11 cellular contexts compared by ENCODE assay signal in genomic region chr3:72492240-72492639, GRCh38. TPM values are rescaled to one million over a fixed set of nuclear protein-coding genes. Genes with fewer than 3 reads are reported as not detected.
DNase-seq lines count a peak whose midpoint lies in the region; ATAC-seq and TF ChIP-seq lines count a peak whose summit lies in the region.
"Had no signal": no experiment of that assay in that cellular context is flagged by ENCODE, and none has a peak within 500 bp of the region (broad histone marks: within the 10 kb centered on the region; RNA-seq: fewer than 3 reads in every experiment).

No MANE protein-coding gene starts in this region.

- H3K36me3 Mint-ChIP-seq in activated naive CD4-positive, alpha-beta T cell treated with anti-CD3 and anti-CD28 coated beads, Interleukin-2, amount 10 ng/mL, durations not matched to agents 7 days and 5 days: peaks cover 2% of the 10 kb centered on the region
- H3K36me3 Mint-ChIP-seq: CD14-positive monocyte had no signal

- no peak for ATAC-seq in GM18909 (IDR thresholded peaks at IDR 0.05; ENCODE audit: poor library complexity, unreplicated experiment)

- H3K27ac Mint-ChIP-seq in activated naive CD4-positive, alpha-beta T cell treated with anti-CD3 and anti-CD28 coated beads, Interleukin-2, amount 10 ng/mL, durations not matched to agents 7 days and 5 days: no peak overlapping the region

- H3K4me1 Mint-ChIP-seq in activated naive CD4-positive, alpha-beta T cell treated with anti-CD3 and anti-CD28 coated beads, Interleukin-2, amount 10 ng/mL, durations not matched to agents 7 days and 5 days: peaks cover 4% of the 10 kb centered on the region

- no peaks in the 10 kb centered on the region for H3K27me3 Mint-ChIP-seq in activated naive CD4-positive, alpha-beta T cell treated with anti-CD3 and anti-CD28 coated beads, Interleukin-2, amount 10 ng/mL, durations not matched to agents 7 days and 5 days

- DNase-seq in AG10803 (ENCODE audit: low read depth) (peak; percentile 99), RPMI7951 (ENCODE audit: low read depth) (peak; percentile 99), fibroblast of peridontal ligament (ENCODE audit: extremely low read depth) (peak; percentile 97), non-pigmented ciliary epithelial cell (ENCODE audit: low read depth) (peak; percentile 76), globus pallidus (ENCODE audit: low spot score) (no peak)
- DNase-seq in stimulated activated CD4-positive, alpha-beta T cell treated with anti-CD3 and anti-CD28 coated beads, Interleukin-12 subunit alpha, Interleukin-12 subunit beta, amount 100 ng/mL, for 4 hours: no peak
- no peak for DNase-seq in activated naive CD4-positive, alpha-beta T cell treated with anti-CD3 and anti-CD28 coated beads, Interleukin-2, amount 10 ng/mL, durations not matched to agents 7 days and 5 days
- DNase-seq: NCI-H1417, SW 1271 had no signal

- CTCF ChIA-PET in activated naive CD4-positive, alpha-beta T cell treated with anti-CD3 and anti-CD28 coated beads, Interleukin-2, amount 10 ng/mL, durations not matched to agents 7 days and 5 days (lab: Charles Lee): no interaction called here

- H3K4me3 ChIP-seq in AG10803 (ENCODE audit: low read length): no peak overlapping the region

- H3K4me3 Mint-ChIP-seq in activated naive CD4-positive, alpha-beta T cell treated with anti-CD3 and anti-CD28 coated beads, Interleukin-2, amount 10 ng/mL, durations not matched to agents 7 days and 5 days: no peak overlapping the region
- H3K4me3 Mint-ChIP-seq: CD14-positive monocyte had no signal

- TF ChIP-seq CTCF in AG10803 (conservative IDR thresholded peaks at IDR 0.05; ENCODE audit: low read length): no peak

- H3K9me3 Mint-ChIP-seq in activated naive CD4-positive, alpha-beta T cell treated with anti-CD3 and anti-CD28 coated beads, Interleukin-2, amount 10 ng/mL, durations not matched to agents 7 days and 5 days: peaks cover 3% of the 10 kb centered on the region

RNA-seq across cellular contexts. Expression of gene RYBP, which starts 45.8 kb away (rescaled TPM):
- 10.1 and 15.3 TPM in 2 replicates for total RNA-seq in RPMI7951 (2014; rRNA removed; shearing (Covaris generic))

Comparison
In these comparisons a context has a peak if more than half of its experiments do, and no peak if none do; other contexts are left out.
1. DNase-seq: peak in AG10803 (single experiment), RPMI7951 (single experiment), fibroblast of peridontal ligament (single experiment) and non-pigmented ciliary epithelial cell (single experiment); none in stimulated activated CD4-positive, alpha-beta T cell treated with anti-CD3 and anti-CD28 coated beads, Interleukin-12 subunit alpha, Interleukin-12 subunit beta, amount 100 ng/mL, for 4 hours (single experiment), activated naive CD4-positive, alpha-beta T cell treated with anti-CD3 and anti-CD28 coated beads, Interleukin-2, amount 10 ng/mL, durations not matched to agents 7 days and 5 days (single experiment) and globus pallidus (single experiment).